15 cellular contexts compared by ENCODE assay signal in the genomic region with DNA sequence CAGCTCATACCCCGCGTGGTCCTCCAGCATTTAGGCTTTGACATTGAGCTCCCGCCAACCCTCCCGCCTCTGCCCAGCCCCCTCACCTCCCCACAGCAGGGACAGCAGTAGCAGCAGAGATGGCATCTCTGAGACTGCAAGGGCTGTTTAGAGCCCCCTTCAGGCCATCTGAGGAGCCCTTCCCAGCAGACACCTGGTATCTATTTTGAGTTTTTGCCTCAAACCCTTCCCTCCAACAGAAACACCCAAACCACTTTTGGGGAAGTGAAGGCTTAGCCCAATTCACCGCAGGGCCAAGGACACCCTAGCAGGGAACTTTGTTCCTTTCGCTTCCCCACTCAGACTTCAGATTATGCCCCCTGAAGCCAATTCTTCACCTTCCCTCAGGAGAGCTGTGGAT. TPM values are rescaled to one million over a fixed set of nuclear protein-coding genes. Genes with fewer than 3 reads are reported as not detected.
A peak's percentile ranks its signal among the peaks of the same experiment; 100 is the strongest.
DNase-seq lines count a peak whose midpoint lies in the region; ATAC-seq, FAIRE-seq and TF ChIP-seq lines count a peak whose summit lies in the region.
"Had no signal": no experiment of that assay in that cellular context is flagged by ENCODE, and none has a peak within 500 bp of the region (broad histone marks: within the 10 kb centered on the region; RNA-seq: fewer than 3 reads in every experiment).

No MANE protein-coding gene starts in this region.

- intact Hi-C loops in pancreas (cut with DNase I), result no loop called here

- ATAC-seq in pancreas (no peak), HG03521 (IDR thresholded peaks at IDR 0.05; ENCODE audit: unreplicated experiment) (no peak)
- ATAC-seq: body of pancreas; CD8-positive, alpha-beta T cell had no signal

- H3K4me1 ChIP-seq in Karpas-422 (ENCODE audit: low read length), result peaks cover 8% of the 10 kb centered on the region
- peaks cover 6 to 11% of the 10 kb centered on the region in 2 experiments for H3K4me1 ChIP-seq in trophoblast cell (ENCODE audit: control insufficient read depth in 1 of 2, insufficient read depth in 2 of 2, low read length in 2 of 2)
- H3K4me1 ChIP-seq in pancreas, result no peaks in the 10 kb centered on the region
- H3K4me1 ChIP-seq in smooth muscle cell (ENCODE audit: low read depth), result no peaks in the 10 kb centered on the region
- H3K4me1 ChIP-seq: body of pancreas had no signal

- H3K4me2 ChIP-seq in Karpas-422 (ENCODE audit: low read depth, low read length, poor library complexity, severe bottlenecking), result no peak overlapping the region
- no peak overlapping the region for H3K4me2 ChIP-seq in trophoblast cell (ENCODE audit: low read length)
- no peak overlapping the region for H3K4me2 ChIP-seq in smooth muscle cell

- H3K27me3 ChIP-seq in Karpas-422 (ENCODE audit: low read length) (no peaks in the 10 kb centered on the region), trophoblast cell (ENCODE audit: insufficient read depth, low read length) (no peaks in the 10 kb centered on the region), pancreas (peaks cover 0 to 6% (median 2%) of the 10 kb centered on the region in 4 donors), smooth muscle cell (ENCODE audit: low read depth) (no peaks in the 10 kb centered on the region)
- H3K27me3 ChIP-seq: body of pancreas had no signal

- H2BK5ac ChIP-seq in trophoblast cell (ENCODE audit: low read depth, low read length, poor library complexity), result peak overlapping the region; percentile 19

- no peak overlapping the region for H2AFZ ChIP-seq in Karpas-422 (ENCODE audit: low read length)
- no peak overlapping the region for H2AFZ ChIP-seq in trophoblast cell (ENCODE audit: insufficient read depth, low read length, poor library complexity)
- H2AFZ ChIP-seq in smooth muscle cell (ENCODE audit: low read depth), result no peak overlapping the region

- peak; percentile 72 for DNase-seq in Karpas-422
- DNase-seq in SIG-M5 treated with dmso at 0.1 percent for 504 hours (lab: John Stamatoyannopoulos, UW; ENCODE audit: unreplicated experiment), result peak; percentile 88
- DNase-seq in trophoblast cell, result no peak
- no peak for DNase-seq in pancreas
- no peak for DNase-seq in smooth muscle cell (lab: John Stamatoyannopoulos, UW; ENCODE audit: unreplicated experiment)
- DNase-seq: activated naive CD4-positive, alpha-beta T cell treated with Interleukin-2 at 50 U/mL for 16 hours; body of pancreas; CD8-positive, alpha-beta T cell; dorsolateral prefrontal cortex; small intestine; T-helper 9 cell had no signal

- H3K36me3 ChIP-seq in Karpas-422 (ENCODE audit: insufficient read depth, low read length), result no peaks in the 10 kb centered on the region
- no peaks in the 10 kb centered on the region for H3K36me3 ChIP-seq in trophoblast cell (ENCODE audit: control insufficient read depth in 1 of 2, insufficient read depth in 2 of 2, low read length in 2 of 2)
- no peaks in the 10 kb centered on the region for H3K36me3 ChIP-seq in pancreas
- no peaks in the 10 kb centered on the region for H3K36me3 ChIP-seq in smooth muscle cell (ENCODE audit: low read depth)

- H3F3A ChIP-seq in smooth muscle cell (ENCODE audit: low read depth), result no peaks in the 10 kb centered on the region

- FAIRE-seq in pancreas (lab: Jason Lieb, UNC), result no peak
- FAIRE-seq: small intestine had no signal

- H4K12ac ChIP-seq in trophoblast cell (ENCODE audit: low read depth, low read length), result no peak overlapping the region

- no peak overlapping the region for H4K8ac ChIP-seq in trophoblast cell (ENCODE audit: low read depth, low read length)

- peak overlapping the region; percentile 57 for H2AK5ac ChIP-seq in trophoblast cell (ENCODE audit: low read length)

- TF ChIP-seq CTCF in GM12872 (IDR thresholded peaks at IDR 0.05; ENCODE audit: insufficient read depth, low read depth, low read length) (peak; percentile 48), pancreas (IDR thresholded peaks at IDR 0.05) (no peak), smooth muscle cell (IDR thresholded peaks at IDR 0.05; ENCODE audit: borderline replicate concordance, insufficient read depth, poor library complexity, severe bottlenecking) (no peak)

- WGBS in trophoblast cell (ENCODE audit: extremely low coverage, insufficient coverage, insufficient read length), result no CpG with 5 or more reads among the region's 6 CpGs
- WGBS in pancreas, 2 donors, result 33% methylated on average over 6 of the region's 6 CpGs
- WGBS in smooth muscle cell (ENCODE audit: low lambda C conversion rate), result 77% methylated on average over 5 of the region's 6 CpGs

- H3K14ac ChIP-seq in trophoblast cell (ENCODE audit: low read length), result no peak overlapping the region

- no peak overlapping the region for H3K4ac ChIP-seq in trophoblast cell (ENCODE audit: low read depth, low read length)

- peak overlapping the region; percentile 49 for H4K91ac ChIP-seq in trophoblast cell (ENCODE audit: low read depth, low read length)

- H3K79me2 ChIP-seq in Karpas-422 (ENCODE audit: low read length) (no peaks in the 10 kb centered on the region), trophoblast cell (ENCODE audit: control insufficient read depth, insufficient read depth, low read length, poor library complexity) (no peaks in the 10 kb centered on the region), smooth muscle cell (ENCODE audit: low read depth) (no peaks in the 10 kb centered on the region)

- H3K18ac ChIP-seq in trophoblast cell (ENCODE audit: low read length), result no peak overlapping the region

- H4K20me1 ChIP-seq in Karpas-422 (ENCODE audit: insufficient read depth, low read depth, low read length), result no peaks in the 10 kb centered on the region
- H4K20me1 ChIP-seq in smooth muscle cell (ENCODE audit: low read depth), result no peaks in the 10 kb centered on the region

- H3K23ac ChIP-seq in trophoblast cell (ENCODE audit: low read length), result no peak overlapping the region

- no peaks in the 10 kb centered on the region for H3K9me3 ChIP-seq in Karpas-422 (ENCODE audit: low read length)
- peaks cover 12% of the 10 kb centered on the region for H3K9me3 ChIP-seq in trophoblast cell (ENCODE audit: insufficient read depth, low read depth, low read length)
- no peaks in the 10 kb centered on the region for H3K9me3 ChIP-seq in pancreas
- H3K9me3 ChIP-seq in smooth muscle cell (replicated peaks; ENCODE audit: low read depth), result peaks cover 4% of the 10 kb centered on the region
- H3K9me3 ChIP-seq: body of pancreas had no signal

- H2BK120ac ChIP-seq in trophoblast cell (ENCODE audit: insufficient read depth, low read length, poor library complexity), result peak overlapping the region; percentile 2

- H3K9ac ChIP-seq in Karpas-422 (ENCODE audit: low read length), result no peak overlapping the region
- no peak overlapping the region for H3K9ac ChIP-seq in trophoblast cell (ENCODE audit: low read length)
- no peak overlapping the region for H3K9ac ChIP-seq in smooth muscle cell (ENCODE audit: low read depth)

- H2BK12ac ChIP-seq in trophoblast cell (ENCODE audit: low read length), result peak overlapping the region; percentile 25

- no peak overlapping the region for H3K27ac ChIP-seq in Karpas-422 (ENCODE audit: low read length)
- no peak overlapping the region for H3K27ac ChIP-seq in trophoblast cell (ENCODE audit: low read depth, low read length)
- no peak overlapping the region for H3K27ac ChIP-seq in pancreas
- no peak overlapping the region for H3K27ac ChIP-seq in smooth muscle cell (ENCODE audit: low read depth)
- H3K27ac ChIP-seq: body of pancreas, dorsolateral prefrontal cortex had no signal

- peaks cover 2% of the 10 kb centered on the region for H3K79me1 ChIP-seq in trophoblast cell (ENCODE audit: low read length)

- H3K9me2 ChIP-seq in Karpas-422 (replicated peaks; ENCODE audit: insufficient read depth, low read length), result no peaks in the 10 kb centered on the region

- H3K4me3 ChIP-seq in Karpas-422 (ENCODE audit: low read length) (no peak overlapping the region), trophoblast cell (ENCODE audit: low read depth, low read length) (no peak overlapping the region), pancreas (no peak overlapping the region), smooth muscle cell (no peak overlapping the region)
- H3K4me3 ChIP-seq: body of pancreas, dorsolateral prefrontal cortex had no signal

RNA-seq across cellular contexts. Expression of a gene that starts 6.3 kb away (rescaled TPM):
- total RNA-seq in Karpas-422 (2014; rRNA removed; shearing (Covaris generic); ENCODE audit: low replicate concordance), result 8.9 and 17.6 TPM in 2 replicates
- 9.4 and 9.7 TPM in 2 replicates for polyA plus RNA-seq in trophoblast cell (2013)
- total RNA-seq in pancreas, result 1 to 10 TPM; 3.0 to 8.0 (median 4.6) TPM
- 1 to 10 TPM; 2.0 to 2.6 TPM for polyA plus RNA-seq in pancreas
- total RNA-seq in smooth muscle cell, result 3.6 and 6.9 TPM in 2 replicates
- polyA plus RNA-seq in smooth muscle cell, result 1.1 TPM in 2 replicates

RNA-seq across cellular contexts. Expression of a gene that starts 33.3 kb away (rescaled TPM):
- not detected in 2 replicates for total RNA-seq in Karpas-422 (2014; rRNA removed; shearing (Covaris generic); ENCODE audit: low replicate concordance)
- 22.1 and 24.5 TPM in 2 replicates for polyA plus RNA-seq in trophoblast cell (2013)
- total RNA-seq in pancreas, result under 1 TPM in 3 of 6 donors, not detected in 3; 0.16 to 0.67 (median 0.31) TPM
- under 1 TPM in 1 of 2 donors, not detected in 1; 0.21 TPM for polyA plus RNA-seq in pancreas
- 2.0 and 3.6 TPM in 2 replicates for total RNA-seq in smooth muscle cell
- not detected in 2 replicates for polyA plus RNA-seq in smooth muscle cell
- total RNA-seq: CD8-positive, alpha-beta T cell; MCF 10A; osteoblast had no signal

Comparison
In these comparisons a context has a peak if more than half of its experiments do, and no peak if none do; other contexts are left out.
1. DNase-seq: peak in Karpas-422 (single experiment) and SIG-M5 treated with dmso at 0.1 percent for 504 hours (single experiment); none in trophoblast cell (0 of 2), pancreas (0 of 6) and smooth muscle cell (single experiment).